In the genomic region with DNA sequence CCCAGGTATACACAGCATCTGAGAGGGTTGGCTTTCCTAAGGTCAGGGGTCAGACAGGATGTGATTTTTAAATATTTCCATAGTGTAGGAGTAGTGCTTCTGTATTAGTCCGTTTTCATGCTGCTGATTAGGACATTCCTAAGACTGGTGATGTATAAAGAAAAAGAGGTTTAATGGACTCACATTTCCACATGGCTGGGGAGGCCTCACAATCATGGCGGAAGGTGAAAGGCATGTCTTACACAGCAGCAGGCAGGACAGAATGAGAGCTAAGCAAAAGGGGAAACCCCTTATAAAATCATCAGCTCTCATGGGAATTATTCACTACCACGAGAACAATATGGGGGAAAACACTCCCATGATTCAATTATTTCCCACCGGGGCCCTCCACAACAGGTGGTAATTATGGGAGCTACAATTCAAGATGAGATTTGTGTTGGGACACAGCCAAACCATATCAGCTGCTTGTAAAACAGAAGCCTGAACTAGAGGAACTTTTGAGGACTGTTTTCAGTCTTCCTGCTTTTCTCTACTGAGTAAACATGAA, we compare ENCODE assay signal across 1 cellular context.
TF ChIP-seq lines count a peak whose summit lies in the region.

No MANE protein-coding gene starts in this region.

TF ChIP-seq in HEK293, 187 proteins besides CTCF, POLR2A, EP300 and RAD21 (continued from another document):
- 0 out of 2 replicates have a peak, but pooled peaks have one; percentile 76 for TF ChIP-seq KLF10 (tag by site-specific recombination; IDR thresholded peaks at IDR 0.05)
- no peak for TF ChIP-seq ZNF132 (tag by site-specific recombination; IDR thresholded peaks at IDR 0.05; ENCODE audit: borderline replicate concordance)
- TF ChIP-seq ZNF121 (tag by site-specific recombination; IDR thresholded peaks at IDR 0.05) = no peak
- no peak for TF ChIP-seq ZNF768 (tag by site-specific recombination; IDR thresholded peaks at IDR 0.05)
- peak; percentile 80 for TF ChIP-seq SP7 (tag by site-specific recombination; IDR thresholded peaks at IDR 0.05)
- no peak for TF ChIP-seq KLF7 (tag by site-specific recombination; IDR thresholded peaks at IDR 0.05; ENCODE audit: borderline replicate concordance)
- TF ChIP-seq ZBTB7A (tag by site-specific recombination; IDR thresholded peaks at IDR 0.05; ENCODE audit: low read depth) = no peak
- TF ChIP-seq HOXA7 (CRISPR knock-in tag; IDR thresholded peaks at IDR 0.05; ENCODE audit: borderline replicate concordance) = no peak
- peak; percentile 60; the same call in 1 of the 2 replicates for TF ChIP-seq WT1 (tag by site-specific recombination; IDR thresholded peaks at IDR 0.05)
- TF ChIP-seq ZNF621 (tag by site-specific recombination; IDR thresholded peaks at IDR 0.05) = no peak
- TF ChIP-seq ZNF624 (tag by site-specific recombination; IDR thresholded peaks at IDR 0.05) = no peak
- TF ChIP-seq ZNF16 (tag by site-specific recombination; IDR thresholded peaks at IDR 0.05; ENCODE audit: low read depth) = no peak
- TF ChIP-seq KLF1 (tag by site-specific recombination; IDR thresholded peaks at IDR 0.05) = no peak
- TF ChIP-seq HOXD13 (CRISPR knock-in tag; IDR thresholded peaks at IDR 0.05; ENCODE audit: borderline replicate concordance) = no peak; the same call in 1 of the 2 replicates
- TF ChIP-seq ZBTB17 (tag by site-specific recombination; IDR thresholded peaks at IDR 0.05) = peak; percentile 44; the same call in 1 of the 2 replicates
- TF ChIP-seq, protein P1, sequence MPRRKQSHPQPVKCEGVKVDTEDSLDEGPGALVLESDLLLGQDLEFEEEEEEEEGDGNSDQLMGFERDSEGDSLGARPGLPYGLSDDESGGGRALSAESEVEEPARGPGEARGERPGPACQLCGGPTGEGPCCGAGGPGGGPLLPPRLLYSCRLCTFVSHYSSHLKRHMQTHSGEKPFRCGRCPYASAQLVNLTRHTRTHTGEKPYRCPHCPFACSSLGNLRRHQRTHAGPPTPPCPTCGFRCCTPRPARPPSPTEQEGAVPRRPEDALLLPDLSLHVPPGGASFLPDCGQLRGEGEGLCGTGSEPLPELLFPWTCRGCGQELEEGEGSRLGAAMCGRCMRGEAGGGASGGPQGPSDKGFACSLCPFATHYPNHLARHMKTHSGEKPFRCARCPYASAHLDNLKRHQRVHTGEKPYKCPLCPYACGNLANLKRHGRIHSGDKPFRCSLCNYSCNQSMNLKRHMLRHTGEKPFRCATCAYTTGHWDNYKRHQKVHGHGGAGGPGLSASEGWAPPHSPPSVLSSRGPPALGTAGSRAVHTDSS (tag by site-specific recombination; IDR thresholded peaks at IDR 0.05) = no peak
- TF ChIP-seq ZNF394 (tag by site-specific recombination; IDR thresholded peaks at IDR 0.05; ENCODE audit: borderline replicate concordance) = no peak
- peak; percentile 60; the same call in 1 of the 2 replicates for TF ChIP-seq ZNF610 (tag by site-specific recombination; IDR thresholded peaks at IDR 0.05; ENCODE audit: borderline replicate concordance)
- TF ChIP-seq, protein P2, sequence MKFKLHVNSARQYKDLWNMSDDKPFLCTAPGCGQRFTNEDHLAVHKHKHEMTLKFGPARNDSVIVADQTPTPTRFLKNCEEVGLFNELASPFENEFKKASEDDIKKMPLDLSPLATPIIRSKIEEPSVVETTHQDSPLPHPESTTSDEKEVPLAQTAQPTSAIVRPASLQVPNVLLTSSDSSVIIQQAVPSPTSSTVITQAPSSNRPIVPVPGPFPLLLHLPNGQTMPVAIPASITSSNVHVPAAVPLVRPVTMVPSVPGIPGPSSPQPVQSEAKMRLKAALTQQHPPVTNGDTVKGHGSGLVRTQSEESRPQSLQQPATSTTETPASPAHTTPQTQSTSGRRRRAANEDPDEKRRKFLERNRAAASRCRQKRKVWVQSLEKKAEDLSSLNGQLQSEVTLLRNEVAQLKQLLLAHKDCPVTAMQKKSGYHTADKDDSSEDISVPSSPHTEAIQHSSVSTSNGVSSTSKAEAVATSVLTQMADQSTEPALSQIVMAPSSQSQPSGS (tag by site-specific recombination; IDR thresholded peaks at IDR 0.05; ENCODE audit: low read depth) = no peak
- TF ChIP-seq HOXC10 (CRISPR knock-in tag; IDR thresholded peaks at IDR 0.05) = no peak
- TF ChIP-seq ZNF658 (tag by site-specific recombination; IDR thresholded peaks at IDR 0.05) = no peak
- TF ChIP-seq ZSCAN16 (tag by site-specific recombination; IDR thresholded peaks at IDR 0.05) = no peak
- TF ChIP-seq ZEB2 (tag by site-specific recombination; IDR thresholded peaks at IDR 0.05) = 0 out of 2 replicates have a peak, but pooled peaks have one; percentile 48
- TF ChIP-seq ZNF174 (tag by site-specific recombination; IDR thresholded peaks at IDR 0.05) = no peak
- no peak for TF ChIP-seq ZNF664 (tag by site-specific recombination; IDR thresholded peaks at IDR 0.05)
- no peak for TF ChIP-seq ZNF214 (tag by site-specific recombination; IDR thresholded peaks at IDR 0.05; ENCODE audit: borderline replicate concordance)
- TF ChIP-seq, protein P3, sequence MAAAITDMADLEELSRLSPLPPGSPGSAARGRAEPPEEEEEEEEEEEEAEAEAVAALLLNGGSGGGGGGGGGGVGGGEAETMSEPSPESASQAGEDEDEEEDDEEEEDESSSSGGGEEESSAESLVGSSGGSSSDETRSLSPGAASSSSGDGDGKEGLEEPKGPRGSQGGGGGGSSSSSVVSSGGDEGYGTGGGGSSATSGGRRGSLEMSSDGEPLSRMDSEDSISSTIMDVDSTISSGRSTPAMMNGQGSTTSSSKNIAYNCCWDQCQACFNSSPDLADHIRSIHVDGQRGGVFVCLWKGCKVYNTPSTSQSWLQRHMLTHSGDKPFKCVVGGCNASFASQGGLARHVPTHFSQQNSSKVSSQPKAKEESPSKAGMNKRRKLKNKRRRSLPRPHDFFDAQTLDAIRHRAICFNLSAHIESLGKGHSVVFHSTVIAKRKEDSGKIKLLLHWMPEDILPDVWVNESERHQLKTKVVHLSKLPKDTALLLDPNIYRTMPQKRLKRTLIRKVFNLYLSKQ (tag by site-specific recombination; IDR thresholded peaks at IDR 0.05; ENCODE audit: borderline replicate concordance) = no peak
- TF ChIP-seq RBAK (tag by site-specific recombination; IDR thresholded peaks at IDR 0.05) = no peak
- TF ChIP-seq ZNF560 (tag by site-specific recombination; IDR thresholded peaks at IDR 0.05; ENCODE audit: borderline replicate concordance) = no peak
- no peak for TF ChIP-seq ZNF585B (tag by site-specific recombination; IDR thresholded peaks at IDR 0.05)
- peak; percentile 62; the same call in 1 of the 2 replicates for TF ChIP-seq ZNF76 (tag by site-specific recombination; IDR thresholded peaks at IDR 0.05; ENCODE audit: borderline replicate concordance, low read depth)
- peak; percentile 96 for TF ChIP-seq ZNF423 (tag by site-specific recombination; IDR thresholded peaks at IDR 0.05)
